In the genomic region with DNA sequence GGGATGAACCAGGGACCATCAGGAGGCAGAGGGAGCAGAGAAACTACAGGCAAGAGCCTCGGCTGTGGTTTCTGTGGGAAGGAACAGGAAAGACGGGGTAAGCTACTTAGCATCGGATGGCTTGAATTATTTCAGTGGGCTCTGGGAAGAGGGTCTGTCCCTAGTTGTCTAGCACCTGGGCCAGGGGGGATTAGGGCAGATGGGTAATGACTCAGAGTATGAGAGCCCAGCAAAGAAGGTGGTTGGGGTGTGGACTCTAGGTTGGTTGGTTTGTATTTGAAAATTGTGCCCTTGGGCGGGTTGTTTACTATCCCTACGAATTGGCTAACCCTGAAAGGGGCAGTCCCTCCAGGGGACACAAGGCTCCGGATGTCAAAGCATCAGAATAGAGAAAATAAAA, we compare ENCODE assay signal across 20 cellular contexts.
DNase-seq lines count a peak whose midpoint lies in the region; ATAC-seq and TF ChIP-seq lines count a peak whose summit lies in the region.
"Had no signal": no experiment of that assay in that cellular context is flagged by ENCODE, and none has a peak within 500 bp of the region (broad histone marks: within the 10 kb centered on the region; RNA-seq: fewer than 3 reads in every experiment).

No MANE protein-coding gene starts in this region.

- H3F3A ChIP-seq in GM23338 (replicated peaks; ENCODE audit: low read depth), result no peaks in the 10 kb centered on the region

- H3K79me2 ChIP-seq in GM23338 (replicated peaks; ENCODE audit: insufficient read depth), result no peaks in the 10 kb centered on the region

- POLR2A ChIA-PET in CD4-positive, alpha-beta memory T cell (lab: Charles Lee; ENCODE audit: partially characterized antibody), result interaction anchor here (1.1 to 1.7 kb wide), 2 partner anchors 10 to 31 kb away, joined by 3 to 4 read pairs; no protein-coding TSS in a partner anchor
- POLR2A ChIA-PET in activated CD8-positive, alpha-beta T cell treated with anti-CD3 and anti-CD28 coated beads, Interleukin-2, amount 10 ng/mL, durations not matched to agents 7 days and 5 days (lab: Charles Lee), result interaction anchor here (1.6 kb wide), 1 partner anchor 27 kb away, joined by 5 read pairs; no protein-coding TSS in a partner anchor
- POLR2A ChIA-PET in naive thymus-derived CD8-positive, alpha-beta T cell (lab: Charles Lee), result interaction anchor here (1.0 kb wide), 1 partner anchor 47 kb away, joined by 3 read pairs; no protein-coding TSS in a partner anchor

- H3K4me1 ChIP-seq in CD4-positive, alpha-beta memory T cell (ENCODE audit: insufficient read depth, low read length), result peaks cover 31% of the 10 kb centered on the region
- H3K4me1 ChIP-seq in GM23338 (ENCODE audit: insufficient read depth), result no peaks in the 10 kb centered on the region

- H3K4me3 Mint-ChIP-seq in CD4-positive, alpha-beta memory T cell, result peak overlapping the region in 7 of 8 donors; percentile 17 to 63 (median 54)
- H3K4me3 Mint-ChIP-seq in GM23338, result no peak overlapping the region
- no peak overlapping the region for H3K4me3 Mint-ChIP-seq in activated CD8-positive, alpha-beta T cell treated with anti-CD3 and anti-CD28 coated beads, Interleukin-2, amount 10 ng/mL, durations not matched to agents 7 days and 5 days
- H3K4me3 Mint-ChIP-seq in naive thymus-derived CD8-positive, alpha-beta T cell, result peak overlapping the region in 8 of 10 donors; percentile 4 to 58 (median 30)
- H3K4me3 Mint-ChIP-seq: WTC11 had no signal

- H3K4me1 Mint-ChIP-seq in CD4-positive, alpha-beta memory T cell, result peaks cover 24 to 52% (median 40%) of the 10 kb centered on the region in 4 donors
- peaks cover 4% of the 10 kb centered on the region; the same call in 2 of the 3 replicates for H3K4me1 Mint-ChIP-seq in GM23338
- H3K4me1 Mint-ChIP-seq in activated CD8-positive, alpha-beta T cell treated with anti-CD3 and anti-CD28 coated beads, Interleukin-2, amount 10 ng/mL, durations not matched to agents 7 days and 5 days (ENCODE audit: low read depth), result peaks cover 56% of the 10 kb centered on the region
- H3K4me1 Mint-ChIP-seq in naive thymus-derived CD8-positive, alpha-beta T cell, result peaks cover 35 to 50% (median 41%) of the 10 kb centered on the region in 4 donors
- H3K4me1 Mint-ChIP-seq: WTC11 had no signal

- peak overlapping the region; percentile 0 to 94 (median 53) for H3K27ac Mint-ChIP-seq in CD4-positive, alpha-beta memory T cell
- no peak overlapping the region for H3K27ac Mint-ChIP-seq in GM23338
- H3K27ac Mint-ChIP-seq in activated CD8-positive, alpha-beta T cell treated with anti-CD3 and anti-CD28 coated beads, Interleukin-2, amount 10 ng/mL, durations not matched to agents 7 days and 5 days, result peak overlapping the region; percentile 70
- H3K27ac Mint-ChIP-seq in naive thymus-derived CD8-positive, alpha-beta T cell, result peak overlapping the region in 8 of 10 donors; percentile 9 to 92 (median 66)
- H3K27ac Mint-ChIP-seq: WTC11 had no signal

- no peaks in the 10 kb centered on the region for H3K27me3 Mint-ChIP-seq in CD4-positive, alpha-beta memory T cell
- no peaks in the 10 kb centered on the region for H3K27me3 Mint-ChIP-seq in GM23338 (ENCODE audit: insufficient read depth, low read depth, poor library complexity)
- no peaks in the 10 kb centered on the region for H3K27me3 Mint-ChIP-seq in activated CD8-positive, alpha-beta T cell treated with anti-CD3 and anti-CD28 coated beads, Interleukin-2, amount 10 ng/mL, durations not matched to agents 7 days and 5 days (ENCODE audit: low read depth)
- no peaks in the 10 kb centered on the region for H3K27me3 Mint-ChIP-seq in naive thymus-derived CD8-positive, alpha-beta T cell

- intact Hi-C loops in CD4-positive, alpha-beta memory T cell (cut with micrococcal nuclease), result no loop called here

- H4K20me1 ChIP-seq in GM23338 (replicated peaks; ENCODE audit: insufficient read depth), result no peaks in the 10 kb centered on the region

- CTCF ChIA-PET in CD4-positive, alpha-beta memory T cell (lab: Charles Lee; ENCODE audit: partially characterized antibody), result no interaction called here
- CTCF ChIA-PET in activated CD8-positive, alpha-beta T cell treated with anti-CD3 and anti-CD28 coated beads, Interleukin-2, amount 10 ng/mL, durations not matched to agents 7 days and 5 days (lab: Charles Lee), result interaction anchor here (1.6 kb wide), 1 partner anchor 20 kb away, joined by 5 read pairs; no protein-coding TSS in a partner anchor

- ATAC-seq in GM23338, result no peak
- peak; percentile 43 for ATAC-seq in activated CD8-positive, alpha-beta T cell treated with anti-CD3 and anti-CD28 coated beads, Interleukin-2, amount 10 ng/mL, durations not matched to agents 7 days and 5 days
- ATAC-seq in naive thymus-derived CD8-positive, alpha-beta T cell, result peak in 1 of 2 donors; percentile 27
- ATAC-seq in HG03432 (IDR thresholded peaks at IDR 0.05; ENCODE audit: unreplicated experiment), result no peak
- ATAC-seq: WTC11 had no signal

- no peak overlapping the region for H3K27ac ChIP-seq in CD4-positive, alpha-beta memory T cell (ENCODE audit: low read depth, low read length)
- no peak overlapping the region for H3K27ac ChIP-seq in GM23338 (ENCODE audit: low read depth)

- peak overlapping the region; percentile 72; the same call in 1 of the 2 replicates for H2AFZ ChIP-seq in GM23338

- TF ChIP-seq CTCF in GM23338 (conservative IDR thresholded peaks at IDR 0.05; ENCODE audit: low read depth in 2 of 2), result no peak

- H3K36me3 Mint-ChIP-seq in CD4-positive, alpha-beta memory T cell, result peaks cover 2 to 4% of the 10 kb centered on the region in 2 donors
- H3K36me3 Mint-ChIP-seq in GM23338 (ENCODE audit: low read depth), result no peaks in the 10 kb centered on the region; the same call in 2 of the 3 replicates
- H3K36me3 Mint-ChIP-seq in activated CD8-positive, alpha-beta T cell treated with anti-CD3 and anti-CD28 coated beads, Interleukin-2, amount 10 ng/mL, durations not matched to agents 7 days and 5 days (ENCODE audit: low read depth), result peaks cover 17% of the 10 kb centered on the region
- no peaks in the 10 kb centered on the region for H3K36me3 Mint-ChIP-seq in naive thymus-derived CD8-positive, alpha-beta T cell
- H3K36me3 Mint-ChIP-seq: WTC11 had no signal

- H3K4me2 ChIP-seq in GM23338, result no peak overlapping the region
- H3K4me2 ChIP-seq: SK-N-SH had no signal

- H3K9me3 Mint-ChIP-seq in CD4-positive, alpha-beta memory T cell, result peaks cover 0 to 2% (median 0%) of the 10 kb centered on the region in 8 donors
- H3K9me3 Mint-ChIP-seq in GM23338, result no peaks in the 10 kb centered on the region
- peaks cover 6% of the 10 kb centered on the region for H3K9me3 Mint-ChIP-seq in activated CD8-positive, alpha-beta T cell treated with anti-CD3 and anti-CD28 coated beads, Interleukin-2, amount 10 ng/mL, durations not matched to agents 7 days and 5 days (ENCODE audit: insufficient read depth)
- H3K9me3 Mint-ChIP-seq in naive thymus-derived CD8-positive, alpha-beta T cell, result peaks cover 0 to 6% (median 0%) of the 10 kb centered on the region in 9 donors
- H3K9me3 Mint-ChIP-seq: WTC11 had no signal

- no peak for DNase-seq in CD4-positive, alpha-beta memory T cell
- DNase-seq in GM23338 (ENCODE audit: low spot score), result no peak
- no peak for DNase-seq in activated CD8-positive, alpha-beta T cell treated with anti-CD3 and anti-CD28 coated beads, Interleukin-2, amount 10 ng/mL, durations not matched to agents 7 days and 5 days
- DNase-seq in naive thymus-derived CD8-positive, alpha-beta T cell, result no peak
- no peak for DNase-seq in COLO668 (lab: John Stamatoyannopoulos, UW; ENCODE audit: unreplicated experiment)
- no peak for DNase-seq in GDM1 (lab: John Stamatoyannopoulos, UW)
- DNase-seq: cerebellar nuclear complex, DMS153, GOT3, hippocampal formation, kidney glomerular epithelial cell, MM.1S, NCI-H1930, NCI-H510A treated with DMSO at 0.1 percent for 48 hours, occipital lobe, SK-N-SH, small intestine, stomach had no signal

- no peaks in the 10 kb centered on the region for H3K9me3 ChIP-seq in CD4-positive, alpha-beta memory T cell (ENCODE audit: control insufficient read depth in 1 of 2, low read length in 2 of 2)
- H3K9me3 ChIP-seq: SK-N-SH, stomach had no signal

- H3K4me3 ChIP-seq in CD4-positive, alpha-beta memory T cell (ENCODE audit: low read length in 2 of 2), result no peak overlapping the region
- no peak overlapping the region for H3K4me3 ChIP-seq in GM23338
- H3K4me3 ChIP-seq: stomach had no signal

- no peaks in the 10 kb centered on the region for H3K9me2 ChIP-seq in GM23338 (ENCODE audit: insufficient read depth)
- H3K9me2 ChIP-seq: SK-N-SH had no signal

- H3K27me3 ChIP-seq in CD4-positive, alpha-beta memory T cell (ENCODE audit: insufficient read depth, low read length), result no peaks in the 10 kb centered on the region
- H3K27me3 ChIP-seq in GM23338 (ENCODE audit: insufficient read depth), result no peaks in the 10 kb centered on the region

- no peaks in the 10 kb centered on the region for H3K36me3 ChIP-seq in CD4-positive, alpha-beta memory T cell (ENCODE audit: insufficient read depth, low read length)
- no peaks in the 10 kb centered on the region for H3K36me3 ChIP-seq in GM23338 (ENCODE audit: insufficient read depth)
- H3K36me3 ChIP-seq: stomach had no signal

TF ChIP-seq in GM23338, 12 proteins besides CTCF, POLR2A, EP300 and RAD21 (continues in another document):
- TF ChIP-seq ZNF114 (CRISPR knock-in tag; IDR thresholded peaks at IDR 0.05), result no peak
- TF ChIP-seq POLR2AphosphoS5 (IDR thresholded peaks at IDR 0.05; ENCODE audit: low read depth), result no peak
- no peak for TF ChIP-seq EZH2phosphoT487 (IDR thresholded peaks at IDR 0.05; ENCODE audit: unreplicated experiment)
- TF ChIP-seq CREB1 (CRISPR knock-in tag; IDR thresholded peaks at IDR 0.05; ENCODE audit: low read depth), result no peak
- TF ChIP-seq ZNF331 (CRISPR knock-in tag; IDR thresholded peaks at IDR 0.05; ENCODE audit: low read depth), result no peak
- TF ChIP-seq EZH2 (IDR thresholded peaks at IDR 0.05; ENCODE audit: low read depth, unreplicated experiment), result no peak
- TF ChIP-seq NANOG (IDR thresholded peaks at IDR 0.05; ENCODE audit: borderline replicate concordance), result no peak
- TF ChIP-seq JUNB (IDR thresholded peaks at IDR 0.05; ENCODE audit: unreplicated experiment), result no peak
- no peak for TF ChIP-seq STAT1 (IDR thresholded peaks at IDR 0.05; ENCODE audit: unreplicated experiment)
- TF ChIP-seq ETS1 (IDR thresholded peaks at IDR 0.05), result no peak

Comparison
In these comparisons a context has a peak if more than half of its experiments do, and no peak if none do; other contexts are left out.
1. H3K4me3 Mint-ChIP-seq: peak in CD4-positive, alpha-beta memory T cell (7 of 8) and naive thymus-derived CD8-positive, alpha-beta T cell (8 of 10); none in GM23338 (single experiment) and activated CD8-positive, alpha-beta T cell treated with anti-CD3 and anti-CD28 coated beads, Interleukin-2, amount 10 ng/mL, durations not matched to agents 7 days and 5 days (single experiment).